15 cellular contexts compared by ENCODE assay signal in the genomic region with DNA sequence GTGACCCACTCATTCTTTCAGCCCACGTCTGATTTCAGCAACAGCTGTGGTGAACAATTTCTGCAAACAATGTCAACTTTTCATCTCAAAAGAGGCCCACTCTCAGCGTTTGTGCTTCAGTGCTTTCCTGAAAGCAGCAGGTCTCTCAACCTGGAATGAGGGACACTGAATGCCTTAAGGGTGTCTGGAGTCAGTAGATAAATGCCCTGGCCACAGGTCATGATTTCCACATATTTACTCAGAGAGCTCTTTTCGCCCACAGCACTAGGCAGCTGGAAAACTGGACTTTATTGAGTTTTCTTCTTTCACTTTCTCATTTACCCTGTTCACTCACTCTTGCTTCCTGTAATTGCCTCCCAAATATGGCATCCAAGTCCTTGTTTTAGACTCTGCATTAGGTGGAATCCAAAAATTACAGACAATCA. TPM values are rescaled to one million over a fixed set of nuclear protein-coding genes. Genes with fewer than 3 reads are reported as not detected.
A peak's percentile ranks its signal among the peaks of the same experiment; 100 is the strongest.
DNase-seq lines count a peak whose midpoint lies in the region; ATAC-seq, FAIRE-seq and TF ChIP-seq lines count a peak whose summit lies in the region.
"Had no signal": no experiment of that assay in that cellular context is flagged by ENCODE, and none has a peak within 500 bp of the region (broad histone marks: within the 10 kb centered on the region; RNA-seq: fewer than 3 reads in every experiment).

No MANE protein-coding gene starts in this region.

- FAIRE-seq in astrocyte (lab: Jason Lieb, UNC): no peak
- FAIRE-seq: endothelial cell of umbilical vein had no signal

- no peaks in the 10 kb centered on the region for H3K27me3 ChIP-seq in astrocyte (ENCODE audit: insufficient read depth, low read length)

- H3K4me1 ChIP-seq in astrocyte (ENCODE audit: insufficient read depth, low read length): no peaks in the 10 kb centered on the region

- H3K79me2 ChIP-seq in astrocyte (ENCODE audit: insufficient read depth, low read length): no peaks in the 10 kb centered on the region

- no peak overlapping the region for H3K4me3 ChIP-seq in astrocyte (ENCODE audit: insufficient read depth, low read depth, low read length)

- H3K9me3 Mint-ChIP-seq in astrocyte (ENCODE audit: unreplicated experiment): no peaks in the 10 kb centered on the region
- peaks cover 5% of the 10 kb centered on the region for H3K9me3 Mint-ChIP-seq in activated naive CD8-positive, alpha-beta T cell treated with anti-CD3 and anti-CD28 coated beads, Interleukin-2, amount 50 U/mL, for 24 hours
- H3K9me3 Mint-ChIP-seq: activated naive CD8-positive, alpha-beta T cell treated with anti-CD3 and anti-CD28 coated beads, Interleukin-2, amount 10 ng/mL, durations not matched to agents 7 days and 5 days had no signal

- no peaks in the 10 kb centered on the region for H3K9me3 ChIP-seq in astrocyte (ENCODE audit: insufficient read depth, low read depth, low read length)

- no peaks in the 10 kb centered on the region for H3K36me3 Mint-ChIP-seq in astrocyte (ENCODE audit: low read depth, unreplicated experiment)
- H3K36me3 Mint-ChIP-seq in activated naive CD8-positive, alpha-beta T cell treated with anti-CD3 and anti-CD28 coated beads, Interleukin-2, amount 50 U/mL, for 24 hours (ENCODE audit: low read depth): no peaks in the 10 kb centered on the region
- H3K36me3 Mint-ChIP-seq: activated naive CD8-positive, alpha-beta T cell treated with anti-CD3 and anti-CD28 coated beads, Interleukin-2, amount 10 ng/mL, durations not matched to agents 7 days and 5 days had no signal

- no peak for TF ChIP-seq CTCF in astrocyte (IDR thresholded peaks at IDR 0.05; ENCODE audit: insufficient read depth, low read depth, low read length)

- no peak overlapping the region for H3K27ac ChIP-seq in astrocyte (ENCODE audit: low read depth, low read length)

- ATAC-seq in GM19463 (IDR thresholded peaks at IDR 0.05; ENCODE audit: unreplicated experiment) (peak; percentile 78), HG03025 (IDR thresholded peaks at IDR 0.05; ENCODE audit: low FRiP score, unreplicated experiment) (peak; percentile 76)
- no peak for ATAC-seq in activated naive CD8-positive, alpha-beta T cell treated with anti-CD3 and anti-CD28 coated beads, Interleukin-2, amount 50 U/mL, for 24 hours

- no peak overlapping the region for H3K27ac Mint-ChIP-seq in astrocyte (ENCODE audit: unreplicated experiment)
- H3K27ac Mint-ChIP-seq in activated naive CD8-positive, alpha-beta T cell treated with anti-CD3 and anti-CD28 coated beads, Interleukin-2, amount 50 U/mL, for 24 hours: no peak overlapping the region
- H3K27ac Mint-ChIP-seq: activated naive CD8-positive, alpha-beta T cell treated with anti-CD3 and anti-CD28 coated beads, Interleukin-2, amount 10 ng/mL, durations not matched to agents 7 days and 5 days; B cell had no signal

- no peak overlapping the region for H3K4me3 Mint-ChIP-seq in astrocyte (ENCODE audit: unreplicated experiment)
- H3K4me3 Mint-ChIP-seq in activated naive CD8-positive, alpha-beta T cell treated with anti-CD3 and anti-CD28 coated beads, Interleukin-2, amount 50 U/mL, for 24 hours: no peak overlapping the region
- H3K4me3 Mint-ChIP-seq: activated naive CD8-positive, alpha-beta T cell treated with anti-CD3 and anti-CD28 coated beads, Interleukin-2, amount 10 ng/mL, durations not matched to agents 7 days and 5 days; B cell had no signal

- no peaks in the 10 kb centered on the region for H3K36me3 ChIP-seq in astrocyte (ENCODE audit: insufficient read depth, low read length)

- no peaks in the 10 kb centered on the region for H4K20me1 ChIP-seq in astrocyte (ENCODE audit: insufficient read depth, low read length)

- no peak overlapping the region for H3K4me2 ChIP-seq in astrocyte (ENCODE audit: low read length)

- peak overlapping the region; percentile 9 for H2AFZ ChIP-seq in astrocyte (ENCODE audit: low read depth, low read length)

- DNase-seq in ELR (ENCODE audit: low read depth) (peak; percentile 37), astrocyte (ENCODE audit: low read depth) (peak; percentile 57), iPS-NIHi7 (ENCODE audit: extremely low spot score) (no peak), NCI-H82 (lab: John Stamatoyannopoulos, UW) (no peak), NCI-H1436 (lab: John Stamatoyannopoulos, UW) (no peak)
- no peak for DNase-seq in activated naive CD8-positive, alpha-beta T cell treated with anti-CD3 and anti-CD28 coated beads, Interleukin-2, amount 50 U/mL, for 24 hours
- DNase-seq: activated CD4-positive, alpha-beta T cell treated with anti-CD3 and anti-CD28 coated beads, Interleukin-2, amount 50 U/mL, for 4 hours; activated naive CD8-positive, alpha-beta T cell treated with anti-CD3 and anti-CD28 coated beads, Interleukin-2, amount 10 ng/mL, durations not matched to agents 7 days and 5 days; NCI-H2171 treated with DMSO at 0.1 percent for 48 hours had no signal

- no peak overlapping the region for H3K9ac ChIP-seq in astrocyte (ENCODE audit: low read length)

- peaks cover 7% of the 10 kb centered on the region for H3K4me1 Mint-ChIP-seq in astrocyte (ENCODE audit: low read depth, unreplicated experiment)
- no peaks in the 10 kb centered on the region for H3K4me1 Mint-ChIP-seq in activated naive CD8-positive, alpha-beta T cell treated with anti-CD3 and anti-CD28 coated beads, Interleukin-2, amount 50 U/mL, for 24 hours
- H3K4me1 Mint-ChIP-seq: activated naive CD8-positive, alpha-beta T cell treated with anti-CD3 and anti-CD28 coated beads, Interleukin-2, amount 10 ng/mL, durations not matched to agents 7 days and 5 days; B cell had no signal

- no peaks in the 10 kb centered on the region for H3K27me3 Mint-ChIP-seq in astrocyte (ENCODE audit: low read depth, unreplicated experiment)
- no peaks in the 10 kb centered on the region for H3K27me3 Mint-ChIP-seq in activated naive CD8-positive, alpha-beta T cell treated with anti-CD3 and anti-CD28 coated beads, Interleukin-2, amount 50 U/mL, for 24 hours
- H3K27me3 Mint-ChIP-seq: activated naive CD8-positive, alpha-beta T cell treated with anti-CD3 and anti-CD28 coated beads, Interleukin-2, amount 10 ng/mL, durations not matched to agents 7 days and 5 days; B cell had no signal

RNA-seq across cellular contexts. Expression of a gene that starts 52.8 kb away (rescaled TPM):
- 0.64 and 0.70 TPM in 2 replicates for total RNA-seq in astrocyte
- total RNA-seq: activated naive CD8-positive, alpha-beta T cell treated with anti-CD3 and anti-CD28 coated beads, Interleukin-2, amount 10 ng/mL, durations not matched to agents 7 days and 5 days; B cell; endothelial cell of umbilical vein; HT-29; SK-MEL-5 had no signal

Comparison
In these comparisons a context has a peak if more than half of its experiments do, and no peak if none do; other contexts are left out.
1. DNase-seq: peak in ELR (single experiment) and astrocyte (single experiment); none in iPS-NIHi7 (single experiment), NCI-H82 (single experiment), activated naive CD8-positive, alpha-beta T cell treated with anti-CD3 and anti-CD28 coated beads, Interleukin-2, amount 50 U/mL, for 24 hours (single experiment) and NCI-H1436 (single experiment).